21 cellular contexts compared by ENCODE assay signal in genomic region chr6:166713608-166714510, GRCh38.
DNase-seq lines count a peak whose midpoint lies in the region; ATAC-seq and TF ChIP-seq lines count a peak whose summit lies in the region.
"Had no signal": no experiment of that assay in that cellular context is flagged by ENCODE, and none has a peak within 500 bp of the region (broad histone marks: within the 10 kb centered on the region; RNA-seq: fewer than 3 reads in every experiment).

No MANE protein-coding gene starts in this region.

- TF ChIP-seq CTCF in WTC11 (IDR thresholded peaks at IDR 0.05) (no peak), dorsolateral prefrontal cortex (IDR thresholded peaks at IDR 0.05 in 54 of 56, conservative IDR thresholded peaks at IDR 0.05 in 2 of 56; ENCODE audit: low read depth in 1 of 56, partially characterized antibody in 56 of 56) (no peak)

- POLR2A ChIA-PET in WTC11 (lab: Charles Lee), result no interaction called here

- H3K27ac ChIP-seq in dorsolateral prefrontal cortex, result peak overlapping the region in 36 of 59 donors; percentile 2 to 69 (median 40)
- H3K27ac ChIP-seq: GM23248, SJSA1 had no signal

- peaks cover 9% of the 10 kb centered on the region for H3K9me3 Mint-ChIP-seq in WTC11

- peaks cover 1% of the 10 kb centered on the region; the same call in 1 of the 2 replicates for H3K27me3 Mint-ChIP-seq in WTC11 (ENCODE audit: low read depth)
- H3K27me3 Mint-ChIP-seq: B cell had no signal

- DNase-seq in WTC11 (ENCODE audit: low spot score), result no peak
- no peak for DNase-seq in dorsolateral prefrontal cortex
- peak; percentile 47 for DNase-seq in medulla oblongata (ENCODE audit: extremely low spot score)
- peak; percentile 34 for DNase-seq in retina
- DNase-seq in ureter (ENCODE audit: low spot score), result no peak
- no peak for DNase-seq in cortex of kidney (lab: John Stamatoyannopoulos, UW)
- DNase-seq: GDM1, GM23248, MV-4-11, NCI-H1694, NCI-H2081, NCI-H2171, NCI-H345, NCI-H524, OCI-M1 had no signal

- intact Hi-C loops in dorsolateral prefrontal cortex (cut with DNase I), result no loop called here

- H3K4me1 Mint-ChIP-seq in WTC11, result peaks cover 6% of the 10 kb centered on the region
- H3K4me1 Mint-ChIP-seq: B cell, CD14-positive monocyte had no signal

- ATAC-seq in WTC11 (no peak), GM21825 (IDR thresholded peaks at IDR 0.05; ENCODE audit: unreplicated experiment) (no peak)

- CTCF ChIA-PET in WTC11 (lab: Charles Lee), result interaction anchor here (0.6 to 2.1 kb wide), 15 partner anchors 11 to 450 kb away, joined by 3 to 22 read pairs (median 6); partner anchors contain the start of gene RPS6KA2

- H3K4me3 ChIP-seq in dorsolateral prefrontal cortex, result no peak overlapping the region
- H3K4me3 ChIP-seq: GM23248, HAP-1, SJSA1 had no signal

- 0 out of 2 replicates have a peak, but pooled peaks cover 6% of the 10 kb centered on the region for H3K36me3 Mint-ChIP-seq in WTC11
- H3K36me3 Mint-ChIP-seq: CD14-positive monocyte, IgD-negative memory B cell had no signal

- H3K4me3 Mint-ChIP-seq in WTC11, result no peak overlapping the region
- H3K4me3 Mint-ChIP-seq: B cell, CD14-positive monocyte had no signal

- H3K27me3 ChIP-seq in dorsolateral prefrontal cortex, result no peaks in the 10 kb centered on the region
- H3K27me3 ChIP-seq: SJSA1 had no signal

- 0 out of 2 replicates have a peak overlapping the region, but pooled peaks have one; percentile 36 for H3K27ac Mint-ChIP-seq in WTC11
- H3K27ac Mint-ChIP-seq: B cell, IgD-negative memory B cell had no signal

TF ChIP-seq in WTC11, 78 proteins besides CTCF, POLR2A, EP300 and RAD21:
- no peak for TF ChIP-seq ATF6 (CRISPR knock-in tag; IDR thresholded peaks at IDR 0.05)
- TF ChIP-seq PRRX2 (CRISPR knock-in tag; IDR thresholded peaks at IDR 0.05), result no peak
- no peak for TF ChIP-seq TEAD1 (CRISPR knock-in tag; IDR thresholded peaks at IDR 0.05)
- no peak for TF ChIP-seq FOXP1 (CRISPR knock-in tag; IDR thresholded peaks at IDR 0.05; ENCODE audit: borderline replicate concordance)

Comparison
In these comparisons a context has a peak if more than half of its experiments do, and no peak if none do; other contexts are left out.
1. DNase-seq: peak in medulla oblongata (single experiment) and retina (single experiment); none in WTC11 (single experiment), dorsolateral prefrontal cortex (0 of 10), ureter (single experiment) and cortex of kidney (single experiment).